Comparison of ENCODE assay signal across 7 cellular contexts in genomic region chr10:11403116-11403515, GRCh38.
DNase-seq lines count a peak whose midpoint lies in the region; ATAC-seq and TF ChIP-seq lines count a peak whose summit lies in the region.

No MANE protein-coding gene starts in this region.

- no TSS peak for BruUV-seq in A673 (replicated peaks; lab: Mats Ljungman, UMichigan)

- H3K27ac ChIP-seq in endodermal cell (ENCODE audit: low read depth, low read length) (no peak overlapping the region), A673 (ENCODE audit: low read depth, low read length, poor library complexity, severe bottlenecking) (no peak overlapping the region)

- H3K4me3 ChIP-seq in endodermal cell (ENCODE audit: low read length) (no peak overlapping the region), A673 (ENCODE audit: low read depth, low read length, poor library complexity, severe bottlenecking) (no peak overlapping the region)

- WGBS in endodermal cell (ENCODE audit: insufficient coverage in 1 of 2, insufficient read length in 1 of 2), 2 experiments = 94 to 97% methylated on average over 6 to 11 of the region's 11 CpGs

- peaks cover 16% of the 10 kb centered on the region for H3K9me3 Mint-ChIP-seq in endodermal cell
- H3K9me3 Mint-ChIP-seq in stimulated activated naive CD8-positive, alpha-beta T cell treated with anti-CD3 and anti-CD28 coated beads, Interleukin-15, amount 100 ng/mL, for 72 hours = peaks cover 3 to 20% of the 10 kb centered on the region in 2 donors

- TF ChIP-seq CTCF in endodermal cell (conservative IDR thresholded peaks at IDR 0.05) = no peak
- TF ChIP-seq CTCF in A673 (conservative IDR thresholded peaks at IDR 0.05; ENCODE audit: low read depth, low read length) = no peak

- H3K9ac ChIP-seq in endodermal cell (ENCODE audit: extremely low read depth, low read length, poor library complexity, severe bottlenecking) = no peak overlapping the region

- no peak overlapping the region for H3K27ac Mint-ChIP-seq in endodermal cell
- peak overlapping the region; percentile 69 to 90 for H3K27ac Mint-ChIP-seq in stimulated activated naive CD8-positive, alpha-beta T cell treated with anti-CD3 and anti-CD28 coated beads, Interleukin-15, amount 100 ng/mL, for 72 hours

- H3K27me3 ChIP-seq in endodermal cell (ENCODE audit: control insufficient read depth, insufficient read depth, low read length, poor library complexity, severe bottlenecking) (no peaks in the 10 kb centered on the region), A673 (replicated peaks; ENCODE audit: insufficient read depth, low read depth, low read length, poor library complexity) (no peaks in the 10 kb centered on the region)

- H3K36me3 ChIP-seq in endodermal cell (ENCODE audit: control insufficient read depth, insufficient read depth, low read length) (no peaks in the 10 kb centered on the region), A673 (ENCODE audit: insufficient read depth, low read length, poor library complexity, severe bottlenecking) (no peaks in the 10 kb centered on the region)

- no peak overlapping the region for H3K4me3 Mint-ChIP-seq in endodermal cell
- peak overlapping the region; percentile 57 to 61 for H3K4me3 Mint-ChIP-seq in stimulated activated naive CD8-positive, alpha-beta T cell treated with anti-CD3 and anti-CD28 coated beads, Interleukin-15, amount 100 ng/mL, for 72 hours

- peaks cover 6% of the 10 kb centered on the region for H3K4me1 Mint-ChIP-seq in endodermal cell
- H3K4me1 Mint-ChIP-seq in stimulated activated naive CD8-positive, alpha-beta T cell treated with anti-CD3 and anti-CD28 coated beads, Interleukin-15, amount 100 ng/mL, for 72 hours = peaks cover 55% of the 10 kb centered on the region

- peaks cover 14% of the 10 kb centered on the region for H3K27me3 Mint-ChIP-seq in endodermal cell (ENCODE audit: insufficient read depth)
- no peaks in the 10 kb centered on the region for H3K27me3 Mint-ChIP-seq in stimulated activated naive CD8-positive, alpha-beta T cell treated with anti-CD3 and anti-CD28 coated beads, Interleukin-15, amount 100 ng/mL, for 72 hours

- ATAC-seq in HG03432 (IDR thresholded peaks at IDR 0.05; ENCODE audit: unreplicated experiment) (peak; percentile 71), GM21390 (IDR thresholded peaks at IDR 0.05; ENCODE audit: unreplicated experiment) (no peak)
- peak; percentile 95 for ATAC-seq in stimulated activated naive CD8-positive, alpha-beta T cell treated with anti-CD3 and anti-CD28 coated beads, Interleukin-15, amount 100 ng/mL, for 72 hours

- intact Hi-C loops in A673 (cut with micrococcal nuclease; ENCODE audit: unreplicated experiment) = no loop called here

- H3K4me1 ChIP-seq in endodermal cell (ENCODE audit: control insufficient read depth, insufficient read depth, low read length) (peaks cover 7% of the 10 kb centered on the region), A673 (ENCODE audit: insufficient read depth, low read length, poor library complexity, severe bottlenecking) (peaks cover 3% of the 10 kb centered on the region)

- peak; percentile 37 to 55 for DNase-seq in activated CD4-positive, alpha-beta T cell treated with anti-CD3 and anti-CD28 coated beads, Interleukin-2, amount 50 U/mL, for 48 hours
- DNase-seq in endodermal cell = peak; percentile 23
- DNase-seq in stimulated activated naive CD8-positive, alpha-beta T cell treated with anti-CD3 and anti-CD28 coated beads, Interleukin-15, amount 100 ng/mL, for 72 hours = peak; percentile 42 to 58
- no peak for DNase-seq in NCI-H774 (lab: John Stamatoyannopoulos, UW)
- no peak for DNase-seq in A673 (ENCODE audit: low spot score)

- H3K36me3 Mint-ChIP-seq in endodermal cell (ENCODE audit: low read depth) = no peaks in the 10 kb centered on the region

- POLR2A ChIA-PET in A673 (lab: Charles Lee; ENCODE audit: low non-redundant PET) = no interaction called here

- H3K9me3 ChIP-seq in endodermal cell (ENCODE audit: control insufficient read depth, low read length) = peaks cover 4% of the 10 kb centered on the region
- H3K9me3 ChIP-seq in A673 (ENCODE audit: low read depth, low read length, poor library complexity, severe bottlenecking) = no peaks in the 10 kb centered on the region

- CTCF ChIA-PET in A673 (lab: Charles Lee) = no interaction called here

Comparison
In these comparisons a context has a peak if more than half of its experiments do, and no peak if none do; other contexts are left out.
1. DNase-seq: peak in activated CD4-positive, alpha-beta T cell treated with anti-CD3 and anti-CD28 coated beads, Interleukin-2, amount 50 U/mL, for 48 hours (2 of 2), endodermal cell (single experiment) and stimulated activated naive CD8-positive, alpha-beta T cell treated with anti-CD3 and anti-CD28 coated beads, Interleukin-15, amount 100 ng/mL, for 72 hours (2 of 2); none in NCI-H774 (single experiment) and A673 (single experiment).